10 cellular contexts compared by ENCODE assay signal in the genomic region with DNA sequence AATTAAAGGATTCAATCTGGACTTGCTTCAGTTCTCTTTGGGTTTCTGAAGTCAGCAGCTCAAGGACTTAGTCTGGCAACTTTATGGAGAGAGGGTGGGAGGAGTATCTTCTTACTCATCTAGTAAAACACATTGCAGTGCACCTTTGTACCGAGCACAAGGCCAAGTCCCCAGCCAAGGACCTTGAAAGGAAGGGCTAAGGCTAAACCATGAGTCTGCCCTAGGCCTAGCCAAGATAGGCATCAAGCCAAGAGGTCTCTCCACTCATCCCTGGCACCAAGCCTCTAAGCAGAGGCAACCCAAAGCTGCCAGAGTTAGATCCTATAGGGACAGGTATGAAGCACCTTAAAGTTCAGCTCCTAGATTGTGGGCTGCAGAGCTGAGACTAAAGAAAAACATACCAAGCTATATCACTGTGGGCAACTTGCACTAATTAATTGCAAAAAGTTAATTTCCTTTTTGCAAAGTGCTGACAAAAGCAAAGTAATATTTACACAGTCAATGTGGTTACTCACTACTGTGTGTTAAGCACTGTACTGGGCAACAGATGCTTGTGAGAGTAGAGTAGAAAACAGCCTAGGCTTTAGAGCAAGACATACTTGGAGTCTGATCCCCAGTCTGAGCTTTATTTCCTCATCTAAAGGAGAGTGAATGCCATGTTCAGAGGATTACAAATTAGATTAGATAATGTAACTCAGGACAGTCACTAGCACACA. TPM values are rescaled to one million over a fixed set of nuclear protein-coding genes. Genes with fewer than 3 reads are reported as not detected.
DNase-seq lines count a peak whose midpoint lies in the region; ATAC-seq and TF ChIP-seq lines count a peak whose summit lies in the region.
"Had no signal": no experiment of that assay in that cellular context is flagged by ENCODE, and none has a peak within 500 bp of the region (broad histone marks: within the 10 kb centered on the region; RNA-seq: fewer than 3 reads in every experiment).

No MANE protein-coding gene starts in this region.

- no peaks in the 10 kb centered on the region for H3K27me3 Mint-ChIP-seq in activated T-cell treated with anti-CD3 and anti-CD28 coated beads, Interleukin-2, amount 50 U/mL, for 24 hours
- no peaks in the 10 kb centered on the region for H3K27me3 Mint-ChIP-seq in activated T-cell treated with anti-CD3 and anti-CD28 coated beads, Interleukin-2, amount 50 U/mL, for 4 hours (ENCODE audit: low read depth)

- WGBS in ovary, 3 donors, result 0 to 21% (median 3%) methylated on average over 1 of the region's 1 CpG

- no peak for TF ChIP-seq CTCF in ovary (IDR thresholded peaks at IDR 0.05)

- no peak overlapping the region for H3K27ac ChIP-seq in ovary
- H3K27ac ChIP-seq: RWPE1 had no signal

- intact Hi-C loops in ovary (cut with DNase I), result no loop called here

- TF ChIP-seq EP300 in ovary (IDR thresholded peaks at IDR 0.05), result no peak

- ATAC-seq in activated T-cell treated with anti-CD3 and anti-CD28 coated beads, Interleukin-2, amount 50 U/mL, for 4 hours, result no peak

- H3K36me3 ChIP-seq in ovary, result no peaks in the 10 kb centered on the region

- H3K36me3 Mint-ChIP-seq in activated T-cell treated with anti-CD3 and anti-CD28 coated beads, Interleukin-2, amount 50 U/mL, for 24 hours (ENCODE audit: low read depth), result peaks cover 81% of the 10 kb centered on the region
- H3K36me3 Mint-ChIP-seq in activated T-cell treated with anti-CD3 and anti-CD28 coated beads, Interleukin-2, amount 50 U/mL, for 4 hours (ENCODE audit: insufficient read depth), result peaks cover 24% of the 10 kb centered on the region

- H3K9me3 ChIP-seq in ovary, result no peaks in the 10 kb centered on the region

- no peaks in the 10 kb centered on the region for H3K9me3 Mint-ChIP-seq in activated T-cell treated with anti-CD3 and anti-CD28 coated beads, Interleukin-2, amount 50 U/mL, for 24 hours
- H3K9me3 Mint-ChIP-seq in activated T-cell treated with anti-CD3 and anti-CD28 coated beads, Interleukin-2, amount 50 U/mL, for 4 hours, result no peaks in the 10 kb centered on the region

- peak; percentile 2 for TF ChIP-seq POLR2A in erythroblast (IDR thresholded peaks at IDR 0.05; ENCODE audit: low read length)
- no peak for TF ChIP-seq POLR2A in ovary (IDR thresholded peaks at IDR 0.05)

- H3K4me3 Mint-ChIP-seq in activated T-cell treated with anti-CD3 and anti-CD28 coated beads, Interleukin-2, amount 50 U/mL, for 24 hours, result no peak overlapping the region
- no peak overlapping the region for H3K4me3 Mint-ChIP-seq in activated T-cell treated with anti-CD3 and anti-CD28 coated beads, Interleukin-2, amount 50 U/mL, for 4 hours

- no peaks in the 10 kb centered on the region for H3K27me3 ChIP-seq in ovary

- H3K27ac Mint-ChIP-seq in activated T-cell treated with anti-CD3 and anti-CD28 coated beads, Interleukin-2, amount 50 U/mL, for 24 hours, result peak overlapping the region; percentile 56

- peaks cover 4% of the 10 kb centered on the region for H3K4me1 ChIP-seq in ovary (ENCODE audit: insufficient read depth)

- peaks cover 17% of the 10 kb centered on the region for H3K4me1 Mint-ChIP-seq in activated T-cell treated with anti-CD3 and anti-CD28 coated beads, Interleukin-2, amount 50 U/mL, for 24 hours (ENCODE audit: low read depth)
- H3K4me1 Mint-ChIP-seq in activated T-cell treated with anti-CD3 and anti-CD28 coated beads, Interleukin-2, amount 50 U/mL, for 4 hours (ENCODE audit: low read depth), result peaks cover 4% of the 10 kb centered on the region

- DNase-seq in activated T-cell treated with anti-CD3 and anti-CD28 coated beads, Interleukin-2, amount 50 U/mL, for 24 hours, result no peak
- no peak for DNase-seq in activated T-cell treated with anti-CD3 and anti-CD28 coated beads, Interleukin-2, amount 50 U/mL, for 4 hours
- DNase-seq in OCI-M1 (lab: John Stamatoyannopoulos, UW) (peak; percentile 59), erythroblast (lab: John Stamatoyannopoulos, UW) (peak; percentile 72 to 75), renal cortical epithelial cell (ENCODE audit: low read depth) (peak; percentile 30), ovary (no peak), DMS153 treated with DMSO at 0.1 percent for 48 hours (lab: John Stamatoyannopoulos, UW; ENCODE audit: unreplicated experiment) (no peak), hepatic stellate cell (ENCODE audit: low spot score) (no peak)
- DNase-seq: NCI-H1436 treated with DMSO at 0.1 percent for 48 hours had no signal

- H3K4me3 ChIP-seq in ovary, result no peak overlapping the region

RNA-seq across cellular contexts. Expression of a gene that starts 7.3 kb away (rescaled TPM):
- total RNA-seq in activated T-cell treated with anti-CD3 and anti-CD28 coated beads, Interleukin-2, amount 50 U/mL, for 4 hours, result 100 to 1,000 TPM; 124 to 137 (median 128) TPM
- total RNA-seq in renal cortical epithelial cell (60.8 and 64.0 TPM in 2 replicates), ovary (10 to 100 TPM; 47.6 to 72.5 (median 53.8) TPM)
- polyA plus RNA-seq in ovary, result 10 to 100 TPM; 55.7 to 61.4 TPM

RNA-seq across cellular contexts. Expression of a gene that starts 7.4 kb away (rescaled TPM):
- 10 to 100 TPM; 21.6 to 28.4 (median 22.0) TPM for total RNA-seq in activated T-cell treated with anti-CD3 and anti-CD28 coated beads, Interleukin-2, amount 50 U/mL, for 4 hours
- total RNA-seq in renal cortical epithelial cell (13.9 and 22.0 TPM in 2 replicates), ovary (10 to 100 TPM in 6 of 7 donors, 1 to 10 TPM in 1; 9.5 to 28.7 (median 18.3) TPM)
- polyA plus RNA-seq in ovary, result 10 to 100 TPM; 17.4 to 48.0 TPM

Comparison
In these comparisons a context has a peak if more than half of its experiments do, and no peak if none do; other contexts are left out.
1. DNase-seq: peak in OCI-M1 (single experiment), erythroblast (2 of 2) and renal cortical epithelial cell (single experiment); none in activated T-cell treated with anti-CD3 and anti-CD28 coated beads, Interleukin-2, amount 50 U/mL, for 24 hours (single experiment), activated T-cell treated with anti-CD3 and anti-CD28 coated beads, Interleukin-2, amount 50 U/mL, for 4 hours (single experiment), ovary (0 of 5), DMS153 treated with DMSO at 0.1 percent for 48 hours (single experiment) and hepatic stellate cell (single experiment).